ENCODE assay signal across 8 cellular contexts in genomic region chr14:20468773-20469241, GRCh38. TPM values are rescaled to one million over a fixed set of nuclear protein-coding genes. Genes with fewer than 3 reads are reported as not detected.
DNase-seq lines count a peak whose midpoint lies in the region; ATAC-seq lines count a peak whose summit lies in the region.

No MANE protein-coding gene starts in this region.

- H3K27ac Mint-ChIP-seq in activated T-helper 1 cell treated with anti-CD3 and anti-CD28 coated beads, Interleukin-12 subunit alpha, Interleukin-12 subunit beta, Interleukin-2, Interleukin-4 antibody, amounts not matched to agents 30 ng/mL and 10 ng/mL and 1 ng/mL, durations not matched to agents 14 hours and 24 hours and 36 hours, result peak overlapping the region; percentile 96

- H3K4me1 Mint-ChIP-seq in activated T-helper 1 cell treated with anti-CD3 and anti-CD28 coated beads, Interleukin-12 subunit alpha, Interleukin-12 subunit beta, Interleukin-2, Interleukin-4 antibody, amounts not matched to agents 30 ng/mL and 10 ng/mL and 1 ng/mL, durations not matched to agents 14 hours and 24 hours and 36 hours (ENCODE audit: low read depth), result peaks cover 34% of the 10 kb centered on the region

- no peaks in the 10 kb centered on the region for H3K9me3 Mint-ChIP-seq in activated T-helper 1 cell treated with anti-CD3 and anti-CD28 coated beads, Interleukin-12 subunit alpha, Interleukin-12 subunit beta, Interleukin-2, Interleukin-4 antibody, amounts not matched to agents 30 ng/mL and 10 ng/mL and 1 ng/mL, durations not matched to agents 14 hours and 24 hours and 36 hours

- no peaks in the 10 kb centered on the region for H3K9me3 ChIP-seq in iPS-18c (ENCODE audit: control insufficient read depth, insufficient read depth, low read length)
- no peaks in the 10 kb centered on the region for H3K9me3 ChIP-seq in stomach smooth muscle (ENCODE audit: control insufficient read depth in 2 of 2, low read length in 2 of 2)

- DNase-seq in ACHN (peak; percentile 1), NCI-H1436 (lab: John Stamatoyannopoulos, UW) (no peak)
- DNase-seq in activated T-helper 1 cell treated with anti-CD3 and anti-CD28 coated beads, Interleukin-12 subunit alpha, Interleukin-12 subunit beta, Interleukin-2, Interleukin-4 antibody, amounts not matched to agents 30 ng/mL and 10 ng/mL and 1 ng/mL, durations not matched to agents 14 hours and 24 hours and 36 hours (ENCODE audit: low spot score), result no peak

- no peaks in the 10 kb centered on the region for H3K36me3 ChIP-seq in stomach smooth muscle (ENCODE audit: control insufficient read depth in 2 of 2, insufficient read depth in 2 of 2, low read length in 2 of 2)

- peak overlapping the region; percentile 100 for H3K4me3 ChIP-seq in iPS-18c (ENCODE audit: insufficient read depth, low read depth, low read length)
- peak overlapping the region; percentile 94 to 98 for H3K4me3 ChIP-seq in stomach smooth muscle (ENCODE audit: low read length in 2 of 2)

- H3K27ac ChIP-seq in stomach smooth muscle (ENCODE audit: low read length), result peak overlapping the region; percentile 85

- no peaks in the 10 kb centered on the region for H3K27me3 ChIP-seq in stomach smooth muscle (ENCODE audit: control insufficient read depth in 1 of 2, insufficient read depth in 2 of 2, low read length in 2 of 2)

- H3K4me1 ChIP-seq in stomach smooth muscle (ENCODE audit: control insufficient read depth, insufficient read depth, low read length), result peaks cover 19% of the 10 kb centered on the region

- H3K9ac ChIP-seq in stomach smooth muscle (ENCODE audit: low read length in 2 of 2), result peak overlapping the region; percentile 83 to 85

- in situ Hi-C loops in ACHN (cut with HindIII; ENCODE audit: low pct_ligation_motif_present, low pct_unique_long_range_greater_than_20kb, low sequenced_read_pairs), result no loop called here

- peaks cover 3% of the 10 kb centered on the region for H3K27me3 Mint-ChIP-seq in activated T-helper 1 cell treated with anti-CD3 and anti-CD28 coated beads, Interleukin-12 subunit alpha, Interleukin-12 subunit beta, Interleukin-2, Interleukin-4 antibody, amounts not matched to agents 30 ng/mL and 10 ng/mL and 1 ng/mL, durations not matched to agents 14 hours and 24 hours and 36 hours (ENCODE audit: insufficient read depth)

- ATAC-seq in GM19025 (IDR thresholded peaks at IDR 0.05; ENCODE audit: low read depth, unreplicated experiment) (peak; percentile 2), HG03175 (IDR thresholded peaks at IDR 0.05; ENCODE audit: unreplicated experiment) (no peak), HG02623 (IDR thresholded peaks at IDR 0.05; ENCODE audit: unreplicated experiment) (no peak)

- intact Hi-C loops in activated T-helper 1 cell treated with anti-CD3 and anti-CD28 coated beads, Interleukin-12 subunit alpha, Interleukin-12 subunit beta, Interleukin-2, Interleukin-4 antibody, amounts not matched to agents 30 ng/mL and 10 ng/mL and 1 ng/mL, durations not matched to agents 14 hours and 24 hours and 36 hours (cut with micrococcal nuclease), result loop anchor here (1.0 to 5.0 kb wide), 7 partner anchors 8 to 144 kb away; partner anchors contain the start of genes APEX1, OSGEP, PARP2 and PIP4P1

- H3K4me3 Mint-ChIP-seq in activated T-helper 1 cell treated with anti-CD3 and anti-CD28 coated beads, Interleukin-12 subunit alpha, Interleukin-12 subunit beta, Interleukin-2, Interleukin-4 antibody, amounts not matched to agents 30 ng/mL and 10 ng/mL and 1 ng/mL, durations not matched to agents 14 hours and 24 hours and 36 hours, result peak overlapping the region; percentile 95

- H3K36me3 Mint-ChIP-seq in activated T-helper 1 cell treated with anti-CD3 and anti-CD28 coated beads, Interleukin-12 subunit alpha, Interleukin-12 subunit beta, Interleukin-2, Interleukin-4 antibody, amounts not matched to agents 30 ng/mL and 10 ng/mL and 1 ng/mL, durations not matched to agents 14 hours and 24 hours and 36 hours (ENCODE audit: low read depth), result peaks cover 25% of the 10 kb centered on the region

RNA-seq across cellular contexts. Expression of gene PNP, which starts 0.4 kb away (rescaled TPM):
- 149 TPM in 2 replicates for total RNA-seq in activated T-helper 1 cell treated with anti-CD3 and anti-CD28 coated beads, Interleukin-12 subunit alpha, Interleukin-12 subunit beta, Interleukin-2, Interleukin-4 antibody, amounts not matched to agents 30 ng/mL and 10 ng/mL and 1 ng/mL, durations not matched to agents 14 hours and 24 hours and 36 hours

RNA-seq across cellular contexts. Expression of gene PIP4P1, which starts 7.6 kb away (rescaled TPM):
- total RNA-seq in activated T-helper 1 cell treated with anti-CD3 and anti-CD28 coated beads, Interleukin-12 subunit alpha, Interleukin-12 subunit beta, Interleukin-2, Interleukin-4 antibody, amounts not matched to agents 30 ng/mL and 10 ng/mL and 1 ng/mL, durations not matched to agents 14 hours and 24 hours and 36 hours, result 36.6 and 37.0 TPM in 2 replicates

RNA-seq across cellular contexts. Expression of gene APEX1, which starts 13.8 kb away (rescaled TPM):
- total RNA-seq in activated T-helper 1 cell treated with anti-CD3 and anti-CD28 coated beads, Interleukin-12 subunit alpha, Interleukin-12 subunit beta, Interleukin-2, Interleukin-4 antibody, amounts not matched to agents 30 ng/mL and 10 ng/mL and 1 ng/mL, durations not matched to agents 14 hours and 24 hours and 36 hours, result 236 and 242 TPM in 2 replicates

RNA-seq across cellular contexts. Expression of gene OSGEP, which starts 14.2 kb away (rescaled TPM):
- 69.6 and 77.4 TPM in 2 replicates for total RNA-seq in activated T-helper 1 cell treated with anti-CD3 and anti-CD28 coated beads, Interleukin-12 subunit alpha, Interleukin-12 subunit beta, Interleukin-2, Interleukin-4 antibody, amounts not matched to agents 30 ng/mL and 10 ng/mL and 1 ng/mL, durations not matched to agents 14 hours and 24 hours and 36 hours

RNA-seq across cellular contexts. Expression of gene KLHL33, which starts 32.8 kb away (rescaled TPM):
- 0.05 TPM in 2 replicates for total RNA-seq in activated T-helper 1 cell treated with anti-CD3 and anti-CD28 coated beads, Interleukin-12 subunit alpha, Interleukin-12 subunit beta, Interleukin-2, Interleukin-4 antibody, amounts not matched to agents 30 ng/mL and 10 ng/mL and 1 ng/mL, durations not matched to agents 14 hours and 24 hours and 36 hours
